Comparison of ENCODE assay signal across 8 cellular contexts in the genomic region with DNA sequence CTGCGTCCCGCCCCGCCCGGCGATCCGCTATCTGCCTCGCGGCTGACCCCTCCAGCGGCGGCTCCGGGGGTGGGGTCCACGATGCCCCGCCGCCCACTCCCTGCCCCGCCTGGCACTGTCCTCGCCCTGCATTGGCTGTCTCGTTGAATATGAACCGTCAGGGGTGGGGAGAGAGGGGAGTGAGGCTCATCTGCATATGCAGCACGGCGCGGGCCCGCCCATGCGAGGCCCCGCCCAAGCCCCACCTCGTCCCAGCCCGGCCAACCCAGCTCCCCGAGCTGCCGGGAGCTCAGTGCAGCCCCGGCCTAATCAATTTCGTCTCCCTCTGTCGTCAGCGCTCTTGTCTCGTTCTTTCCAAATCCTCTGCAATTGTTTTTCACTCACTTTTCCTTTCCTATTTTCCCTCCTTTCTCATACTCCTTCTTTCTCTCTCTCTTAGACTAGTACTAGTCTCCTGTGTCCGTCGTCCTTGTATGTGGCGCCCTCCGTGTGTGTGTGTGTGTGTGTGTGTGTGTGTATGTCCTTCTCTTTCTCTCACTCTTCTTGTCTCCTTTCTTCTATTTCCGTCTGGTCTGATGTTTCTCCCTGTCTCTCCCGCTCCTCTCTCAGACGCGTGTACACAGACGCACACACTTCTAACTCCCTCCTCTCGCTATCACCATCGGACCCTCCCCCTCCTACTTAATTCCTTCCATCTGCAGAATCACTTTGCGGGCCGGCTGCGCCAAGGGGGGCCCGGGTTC. TPM values are rescaled to one million over a fixed set of nuclear protein-coding genes. Genes with fewer than 3 reads are reported as not detected.
DNase-seq lines count a peak whose midpoint lies in the region; ATAC-seq and TF ChIP-seq lines count a peak whose summit lies in the region.

No MANE protein-coding gene starts in this region.

- H3K27me3 ChIP-seq in layer of hippocampus (ENCODE audit: control insufficient read depth, insufficient read depth, low read length), result no peaks in the 10 kb centered on the region

- no peaks in the 10 kb centered on the region for H3K9me3 Mint-ChIP-seq in activated CD4-positive, alpha-beta T cell treated with anti-CD3 and anti-CD28 coated beads, Interleukin-2, amount 10 ng/mL, durations not matched to agents 24 days and 14 days

- peaks cover 2% of the 10 kb centered on the region for H3K36me3 Mint-ChIP-seq in activated CD4-positive, alpha-beta T cell treated with anti-CD3 and anti-CD28 coated beads, Interleukin-2, amount 10 ng/mL, durations not matched to agents 24 days and 14 days (ENCODE audit: low read depth)

- peak; percentile 90 to 91 for DNase-seq in AML-193 (lab: John Stamatoyannopoulos, UW)
- DNase-seq in GM19240 (ENCODE audit: insufficient read length, low spot score), result peak; percentile 74
- DNase-seq in NCI-H524 treated with DMSO at 0.1 percent for 48 hours (lab: John Stamatoyannopoulos, UW), result peak; percentile 56
- peak; percentile 98 for DNase-seq in activated CD4-positive, alpha-beta T cell treated with anti-CD3 and anti-CD28 coated beads, Interleukin-2, amount 10 ng/mL, durations not matched to agents 24 days and 14 days
- peak; percentile 99 for DNase-seq in coronary artery (ENCODE audit: low spot score)
- DNase-seq in stimulated activated CD4-positive, alpha-beta T cell treated with anti-CD3 and anti-CD28 coated beads, Interleukin-1b, Interleukin-23, amount 100 ng/mL, for 1 hour (ENCODE audit: low read depth in 2 of 2), result peak; percentile 89

- peak overlapping the region; percentile 49 for H3K27ac Mint-ChIP-seq in activated CD4-positive, alpha-beta T cell treated with anti-CD3 and anti-CD28 coated beads, Interleukin-2, amount 10 ng/mL, durations not matched to agents 24 days and 14 days

- peaks cover 22% of the 10 kb centered on the region for H3K4me1 Mint-ChIP-seq in activated CD4-positive, alpha-beta T cell treated with anti-CD3 and anti-CD28 coated beads, Interleukin-2, amount 10 ng/mL, durations not matched to agents 24 days and 14 days

- intact Hi-C loops in activated CD4-positive, alpha-beta T cell treated with anti-CD3 and anti-CD28 coated beads, Interleukin-2, amount 10 ng/mL, durations not matched to agents 24 days and 14 days (cut with micrococcal nuclease), result loop anchor here (1.0 to 10.0 kb wide), 5 partner anchors 12 to 471 kb away; a partner anchor contains a TSS

- no peak for TF ChIP-seq CTCF in coronary artery (IDR thresholded peaks at IDR 0.05)

- H3K4me3 Mint-ChIP-seq in activated CD4-positive, alpha-beta T cell treated with anti-CD3 and anti-CD28 coated beads, Interleukin-2, amount 10 ng/mL, durations not matched to agents 24 days and 14 days, result peak overlapping the region; percentile 78

- H3K27ac ChIP-seq in coronary artery (peak overlapping the region; percentile 93 to 95), layer of hippocampus (ENCODE audit: low read depth, low read length) (peak overlapping the region; percentile 59)

- peak overlapping the region; percentile 94 for H3K4me3 ChIP-seq in coronary artery

- H3K27me3 Mint-ChIP-seq in activated CD4-positive, alpha-beta T cell treated with anti-CD3 and anti-CD28 coated beads, Interleukin-2, amount 10 ng/mL, durations not matched to agents 24 days and 14 days, result peaks cover 44% of the 10 kb centered on the region

- ATAC-seq in HG03442 (IDR thresholded peaks at IDR 0.05; ENCODE audit: unreplicated experiment), result peak; percentile 93

RNA-seq across cellular contexts. Expression of a gene that starts 0.5 kb away (rescaled TPM):
- 0.66 and 1.4 TPM in 2 replicates for total RNA-seq in activated CD4-positive, alpha-beta T cell treated with anti-CD3 and anti-CD28 coated beads, Interleukin-2, amount 10 ng/mL, durations not matched to agents 24 days and 14 days

Comparison
In these comparisons a context has a peak if more than half of its experiments do, and no peak if none do; other contexts are left out.
1. Peak in every context shown above with its lines: DNase-seq, ATAC-seq, H3K4me3 ChIP-seq and H3K27ac ChIP-seq.